20 cellular contexts compared by ENCODE assay signal in genomic region chr9:124857533-124858162, GRCh38. TPM values are rescaled to one million over a fixed set of nuclear protein-coding genes. Genes with fewer than 3 reads are reported as not detected.
DNase-seq lines count a peak whose midpoint lies in the region; ATAC-seq and TF ChIP-seq lines count a peak whose summit lies in the region.
"Had no signal": no experiment of that assay in that cellular context is flagged by ENCODE, and none has a peak within 500 bp of the region (broad histone marks: within the 10 kb centered on the region; RNA-seq: fewer than 3 reads in every experiment).

No MANE protein-coding gene starts in this region.

- no peak for TF ChIP-seq CTCF in CD4-positive, alpha-beta T cell (IDR thresholded peaks at IDR 0.05)
- TF ChIP-seq CTCF in WTC11 (IDR thresholded peaks at IDR 0.05) (no peak), endothelial cell (IDR thresholded peaks at IDR 0.05; ENCODE audit: unreplicated experiment) (no peak)

- CTCF ChIA-PET in CD4-positive, alpha-beta T cell (lab: Charles Lee), result interaction anchor here (0.6 to 2.2 kb wide), 2 partner anchors 17 to 193 kb away, joined by 3 to 5 read pairs; no protein-coding TSS in a partner anchor
- CTCF ChIA-PET in WTC11 (lab: Charles Lee), result interaction anchor here (9.8 to 12.9 kb wide), 2 partner anchors 16 to 83 kb away, joined by 283 to 935 read pairs; partner anchors contain the start of genes NR6A1 and OLFML2A

- intact Hi-C loops in CD4-positive, alpha-beta T cell (cut with DNase I, micrococcal nuclease), result loop anchor here in 1 of 2 experiments (5.0 kb wide), 1 partner anchor 400 kb away; no protein-coding TSS in a partner anchor
- intact Hi-C loops in left cardiac atrium (cut with DNase I), result no loop called here

- DNase-seq in DMS 273 (lab: John Stamatoyannopoulos, UW; ENCODE audit: unreplicated experiment), result peak; percentile 52
- DNase-seq in DMS 273 treated with DMSO at 0.1 percent for 48 hours (lab: John Stamatoyannopoulos, UW), result no peak
- DNase-seq in CD4-positive, alpha-beta T cell, result no peak
- no peak for DNase-seq in WTC11 (ENCODE audit: low spot score)
- DNase-seq in endothelial cell (ENCODE audit: low spot score), result no peak
- DNase-seq in left cardiac atrium, result no peak
- DNase-seq in activated gamma-delta T cell (lab: John Stamatoyannopoulos, UW), result no peak
- no peak for DNase-seq in AG08396 (ENCODE audit: low spot score)
- DNase-seq: activated CD4-positive, alpha-beta T cell treated with anti-CD3 and anti-CD28 coated beads, Interleukin-2, amount 10 ng/mL, durations not matched to agents 24 days and 14 days; cortex of kidney; kidney; NCI-H1092 treated with DMSO at 0.1 percent for 48 hours; NCI-H2081; NCI-H345; stomach had no signal

- H3K36me3 Mint-ChIP-seq in CD4-positive, alpha-beta T cell (ENCODE audit: low read depth), result peaks cover 53% of the 10 kb centered on the region
- H3K36me3 Mint-ChIP-seq in WTC11, result peaks cover 44% of the 10 kb centered on the region
- peaks cover 10% of the 10 kb centered on the region for H3K36me3 Mint-ChIP-seq in endothelial cell (ENCODE audit: low read depth, unreplicated experiment)

- POLR2A ChIA-PET in CD4-positive, alpha-beta T cell (lab: Charles Lee), result no interaction called here
- POLR2A ChIA-PET in WTC11 (lab: Charles Lee), result interaction anchor here (0.5 to 1.7 kb wide), 2 partner anchors 22 to 51 kb away, joined by 7 read pairs; no protein-coding TSS in a partner anchor

- H3K9me3 ChIP-seq in CD4-positive, alpha-beta T cell (ENCODE audit: control insufficient read depth, low read length), result no peaks in the 10 kb centered on the region
- H3K9me3 ChIP-seq: stomach, upper lobe of left lung had no signal

- H3K27me3 ChIP-seq in CD4-positive, alpha-beta T cell (ENCODE audit: control insufficient read depth, insufficient read depth, low read length), result no peaks in the 10 kb centered on the region
- H3K27me3 ChIP-seq: stomach, upper lobe of left lung had no signal

- peaks cover 44% of the 10 kb centered on the region for H3K4me1 Mint-ChIP-seq in CD4-positive, alpha-beta T cell (ENCODE audit: low read depth)
- H3K4me1 Mint-ChIP-seq in WTC11 (peaks cover 16% of the 10 kb centered on the region), endothelial cell (ENCODE audit: unreplicated experiment) (peaks cover 10% of the 10 kb centered on the region)

- ATAC-seq in CD4-positive, alpha-beta T cell (ENCODE audit: poor library complexity), result no peak
- ATAC-seq in WTC11 (no peak), left cardiac atrium (no peak)

- H3K9me3 Mint-ChIP-seq in CD4-positive, alpha-beta T cell, result no peaks in the 10 kb centered on the region
- H3K9me3 Mint-ChIP-seq in WTC11, result no peaks in the 10 kb centered on the region
- H3K9me3 Mint-ChIP-seq in endothelial cell (ENCODE audit: unreplicated experiment), result no peaks in the 10 kb centered on the region
- H3K9me3 Mint-ChIP-seq: activated CD4-positive, alpha-beta T cell treated with anti-CD3 and anti-CD28 coated beads, Interleukin-2, amount 10 ng/mL, durations not matched to agents 24 days and 14 days; brain had no signal

- peaks cover 3% of the 10 kb centered on the region for H3K27me3 Mint-ChIP-seq in CD4-positive, alpha-beta T cell
- H3K27me3 Mint-ChIP-seq in WTC11 (ENCODE audit: low read depth) (no peaks in the 10 kb centered on the region), endothelial cell (ENCODE audit: unreplicated experiment) (peaks cover 7% of the 10 kb centered on the region)
- H3K27me3 Mint-ChIP-seq: activated CD4-positive, alpha-beta T cell treated with anti-CD3 and anti-CD28 coated beads, Interleukin-2, amount 10 ng/mL, durations not matched to agents 24 days and 14 days had no signal

- H3K27ac ChIP-seq in CD4-positive, alpha-beta T cell (ENCODE audit: low read depth, low read length), result no peak overlapping the region
- H3K27ac ChIP-seq: 22Rv1, stomach had no signal

- no peak overlapping the region for H3K4me3 Mint-ChIP-seq in CD4-positive, alpha-beta T cell
- no peak overlapping the region for H3K4me3 Mint-ChIP-seq in WTC11
- H3K4me3 Mint-ChIP-seq in endothelial cell (ENCODE audit: unreplicated experiment), result peak overlapping the region; percentile 62
- H3K4me3 Mint-ChIP-seq: activated CD4-positive, alpha-beta T cell treated with anti-CD3 and anti-CD28 coated beads, Interleukin-2, amount 10 ng/mL, durations not matched to agents 24 days and 14 days had no signal

- H3K27ac Mint-ChIP-seq in CD4-positive, alpha-beta T cell, result peak overlapping the region; percentile 30
- H3K27ac Mint-ChIP-seq in WTC11 (peak overlapping the region; percentile 77; the same call in 1 of the 2 replicates), endothelial cell (ENCODE audit: unreplicated experiment) (no peak overlapping the region)
- H3K27ac Mint-ChIP-seq: activated CD4-positive, alpha-beta T cell treated with anti-CD3 and anti-CD28 coated beads, Interleukin-2, amount 10 ng/mL, durations not matched to agents 24 days and 14 days had no signal

TF ChIP-seq in WTC11, 78 proteins besides CTCF, POLR2A, EP300 and RAD21 (continues in another document):
- TF ChIP-seq KAT7 (CRISPR knock-in tag; IDR thresholded peaks at IDR 0.05; ENCODE audit: borderline replicate concordance) (no peak), ZNF263 (CRISPR knock-in tag; IDR thresholded peaks at IDR 0.05; ENCODE audit: low read depth) (no peak), PRDM15 (CRISPR knock-in tag; IDR thresholded peaks at IDR 0.05) (no peak), IRF1 (CRISPR knock-in tag; IDR thresholded peaks at IDR 0.05) (no peak), ZMAT4 (CRISPR knock-in tag; IDR thresholded peaks at IDR 0.05) (no peak), STAT6 (CRISPR knock-in tag; conservative IDR thresholded peaks at IDR 0.05; ENCODE audit: low read depth) (no peak), IRF2 (CRISPR knock-in tag; IDR thresholded peaks at IDR 0.05; ENCODE audit: borderline replicate concordance, low read depth) (no peak)

RNA-seq across cellular contexts. Expression of gene RPL35, which starts 4.1 kb away (rescaled TPM):
- total RNA-seq in CD4-positive, alpha-beta T cell, result 1,000 to 10,000 TPM; 2,088 to 2,142 TPM
- 1,710 to 1,958 TPM (median 1,927 TPM) in 3 replicates for total RNA-seq in WTC11 (2021)
- 1,069 TPM for total RNA-seq in endothelial cell (ENCODE audit: unreplicated experiment)
- total RNA-seq in left cardiac atrium, result 100 to 1,000 TPM; 814 to 826 TPM

RNA-seq across cellular contexts. Expression of gene ARPC5L, which starts 4.3 kb away (rescaled TPM):
- 10 to 100 TPM; 36.8 to 37.0 TPM for total RNA-seq in CD4-positive, alpha-beta T cell
- 40.0 to 47.2 TPM (median 40.5 TPM) in 3 replicates for total RNA-seq in WTC11 (2021)
- total RNA-seq in endothelial cell (ENCODE audit: unreplicated experiment), result 67.0 TPM
- 10 to 100 TPM; 31.3 to 41.6 TPM for total RNA-seq in left cardiac atrium

RNA-seq across cellular contexts. Expression of gene WDR38, which starts 4.4 kb away (rescaled TPM):
- not detected for total RNA-seq in CD4-positive, alpha-beta T cell
- total RNA-seq in WTC11 (2021) (not detected in 3 replicates), endothelial cell (ENCODE audit: unreplicated experiment) (not detected), left cardiac atrium (not detected)
- total RNA-seq: activated CD4-positive, alpha-beta T cell treated with anti-CD3 and anti-CD28 coated beads, Interleukin-2, amount 10 ng/mL, durations not matched to agents 24 days and 14 days; Daoy; renal cortical epithelial cell; stomach had no signal
